ENCODE assay signal across 1 cellular context in genomic region chr5:172447646-172448365, GRCh38.
TF ChIP-seq lines count a peak whose summit lies in the region.

No MANE protein-coding gene starts in this region.

TF ChIP-seq in K562, 482 proteins besides CTCF, POLR2A, EP300 and RAD21 (continued from another document):
- TF ChIP-seq JUNB (CRISPR knock-in tag; conservative IDR thresholded peaks at IDR 0.05) (no peak), BRF2 (IDR thresholded peaks at IDR 0.05; ENCODE audit: borderline replicate concordance, insufficient read depth, insufficient read length) (no peak), RNF2 (IDR thresholded peaks at IDR 0.05) (no peak), ZNF316 (IDR thresholded peaks at IDR 0.05) (no peak), RAD51 (IDR thresholded peaks at IDR 0.05; ENCODE audit: borderline replicate concordance, low read depth) (no peak), GMEB1 (CRISPR knock-in tag; IDR thresholded peaks at IDR 0.05) (no peak)
TF ChIP-seq in K562: peak in this region for 0.
